In genomic region chr10:6229290-6229689, GRCh38 we compare ENCODE assay signal across 22 cellular contexts.
"Had no signal": no experiment of that assay in that cellular context is flagged by ENCODE, and none has a peak within 500 bp of the region (broad histone marks: within the 10 kb centered on the region; RNA-seq: fewer than 3 reads in every experiment).

No MANE protein-coding gene starts in this region.

- DNase-seq: dermis blood vessel endothelial cell; esophagus squamous epithelium; foreskin fibroblast; glutamatergic neuron; immature natural killer cell; left colon; left ventricle myocardium superior; mesendoderm; naive B cell; sigmoid colon; stimulated activated CD4-positive, alpha-beta T cell treated with anti-CD3 and anti-CD28 coated beads, Interleukin-2, amount 100 ng/mL, for 24 hours; stimulated activated CD4-positive, alpha-beta T cell treated with anti-CD3 and anti-CD28 coated beads, Interleukin-4, amount 100 ng/mL, for 4 hours; stimulated activated naive B cell treated with anti-CD40 and anti-IgM and Interleukin-4, amounts not matched to agents 10 μg/mL and 1 μg/mL and 100 μg/mL, for 72 hours; stimulated activated naive CD8-positive, alpha-beta T cell treated with anti-CD3 and anti-CD28 coated beads, Interleukin-15, amount 100 ng/mL, for 72 hours; testis; upper lobe of right lung had no signal

- H3K4me1 ChIP-seq: esophagus squamous epithelium, gastroesophageal sphincter, sigmoid colon, upper lobe of right lung, vagina had no signal

- H3K4me1 Mint-ChIP-seq: immature natural killer cell had no signal

- H3K4me3 ChIP-seq: esophagus squamous epithelium, gastroesophageal sphincter, right atrium auricular region, sigmoid colon, skin epidermis, testis, tibial nerve, upper lobe of right lung, vagina had no signal

- H3K9me3 Mint-ChIP-seq: immature natural killer cell; naive B cell; nephron; stimulated activated naive B cell treated with anti-CD40 and anti-IgM and Interleukin-4, amounts not matched to agents 10 μg/mL and 1 μg/mL and 100 μg/mL, for 72 hours; stimulated activated naive CD8-positive, alpha-beta T cell treated with anti-CD3 and anti-CD28 coated beads, Interleukin-15, amount 100 ng/mL, for 72 hours had no signal

- ATAC-seq: left colon; stimulated activated naive B cell treated with anti-CD40 and anti-IgM and Interleukin-4, amounts not matched to agents 10 μg/mL and 1 μg/mL and 100 μg/mL, for 72 hours; stimulated activated naive CD8-positive, alpha-beta T cell treated with anti-CD3 and anti-CD28 coated beads, Interleukin-15, amount 100 ng/mL, for 72 hours; upper lobe of right lung had no signal

- H3K27ac ChIP-seq: esophagus squamous epithelium, gastroesophageal sphincter, right atrium auricular region, sigmoid colon, skin epidermis, testis, upper lobe of right lung, vagina had no signal

- H3K27me3 Mint-ChIP-seq: naive B cell; stimulated activated naive B cell treated with anti-CD40 and anti-IgM and Interleukin-4, amounts not matched to agents 10 μg/mL and 1 μg/mL and 100 μg/mL, for 72 hours; stimulated activated naive CD8-positive, alpha-beta T cell treated with anti-CD3 and anti-CD28 coated beads, Interleukin-15, amount 100 ng/mL, for 72 hours had no signal

- H3K9me3 ChIP-seq: esophagus squamous epithelium, gastroesophageal sphincter, right atrium auricular region, sigmoid colon, testis, tibial nerve, upper lobe of right lung, vagina had no signal

- H3K4me3 Mint-ChIP-seq: immature natural killer cell; nephron; stimulated activated naive B cell treated with anti-CD40 and anti-IgM and Interleukin-4, amounts not matched to agents 10 μg/mL and 1 μg/mL and 100 μg/mL, for 72 hours; stimulated activated naive CD8-positive, alpha-beta T cell treated with anti-CD3 and anti-CD28 coated beads, Interleukin-15, amount 100 ng/mL, for 72 hours had no signal

- H3K27me3 ChIP-seq: esophagus squamous epithelium, gastroesophageal sphincter, right atrium auricular region, sigmoid colon, testis, tibial nerve, upper lobe of right lung, vagina had no signal
